ENCODE assay signal across 10 cellular contexts in genomic region chr13:48221301-48222190, GRCh38. TPM values are rescaled to one million over a fixed set of nuclear protein-coding genes. Genes with fewer than 3 reads are reported as not detected.
A peak's percentile ranks its signal among the peaks of the same experiment; 100 is the strongest.
DNase-seq lines count a peak whose midpoint lies in the region; ATAC-seq and TF ChIP-seq lines count a peak whose summit lies in the region.
"Had no signal": no experiment of that assay in that cellular context is flagged by ENCODE, and none has a peak within 500 bp of the region (broad histone marks: within the 10 kb centered on the region; RNA-seq: fewer than 3 reads in every experiment).

No MANE protein-coding gene starts in this region.

- H3K27ac ChIP-seq in spleen, result peak overlapping the region; percentile 80 to 90 (median 84)

- peaks cover 31% of the 10 kb centered on the region for H3K27me3 Mint-ChIP-seq in activated CD4-positive, alpha-beta memory T cell treated with anti-CD3 and anti-CD28 coated beads, Interleukin-2, amount 10 ng/mL, durations not matched to agents 7 days and 5 days
- no peaks in the 10 kb centered on the region for H3K27me3 Mint-ChIP-seq in Calu3 (ENCODE audit: unreplicated experiment)

- peaks cover 16% of the 10 kb centered on the region for H3K36me3 Mint-ChIP-seq in activated CD4-positive, alpha-beta memory T cell treated with anti-CD3 and anti-CD28 coated beads, Interleukin-2, amount 10 ng/mL, durations not matched to agents 7 days and 5 days (ENCODE audit: low read depth)
- H3K36me3 Mint-ChIP-seq in Calu3 (ENCODE audit: insufficient read depth, unreplicated experiment), result no peaks in the 10 kb centered on the region

- H3K36me3 ChIP-seq in spleen (no peaks in the 10 kb centered on the region), BE2C (no peaks in the 10 kb centered on the region)

- H3K4me1 Mint-ChIP-seq in activated CD4-positive, alpha-beta memory T cell treated with anti-CD3 and anti-CD28 coated beads, Interleukin-2, amount 10 ng/mL, durations not matched to agents 7 days and 5 days, result peaks cover 34% of the 10 kb centered on the region
- peaks cover 18% of the 10 kb centered on the region for H3K4me1 Mint-ChIP-seq in Calu3 (ENCODE audit: low read depth, unreplicated experiment)

- H3K9me3 ChIP-seq in spleen (peaks cover 0 to 5% (median 0%) of the 10 kb centered on the region in 8 donors), BE2C (no peaks in the 10 kb centered on the region; the same call in 1 of the 2 replicates)

- H3K4me3 ChIP-seq in Jurkat, Clone E6-1 (ENCODE audit: low read length), result peak overlapping the region; percentile 42
- H3K4me3 ChIP-seq in spleen (peak overlapping the region in 3 of 8 donors; percentile 25 to 56 (median 31)), BE2C (ENCODE audit: low read depth, low read length) (no peak overlapping the region)

- peak; percentile 73 for ATAC-seq in left ventricle myocardium superior

- TF ChIP-seq POLR2A in spleen (IDR thresholded peaks at IDR 0.05), result no peak

- WGBS in spleen, 5 donors, result 23 to 32% (median 26%) methylated on average over 9 of the region's 9 CpGs

- intact Hi-C loops in left ventricle myocardium superior (cut with micrococcal nuclease), result no loop called here
- intact Hi-C loops in spleen (cut with DNase I; ENCODE audit: low total_unique reads), result no loop called here
- intact Hi-C loops in Calu3 (cut with micrococcal nuclease; ENCODE audit: unreplicated experiment), result no loop called here

- no TSS peak for BruUV-seq in Calu3 (replicated peaks; lab: Mats Ljungman, UMichigan)

- H3K27me3 ChIP-seq in spleen (replicated peaks in 1 of 7) (no peaks in the 10 kb centered on the region), BE2C (no peaks in the 10 kb centered on the region; the same call in 1 of the 2 replicates)

- POLR2A ChIA-PET in activated CD4-positive, alpha-beta memory T cell treated with anti-CD3 and anti-CD28 coated beads, Interleukin-2, amount 10 ng/mL, durations not matched to agents 7 days and 5 days (lab: Charles Lee), result interaction anchor here (1.0 to 3.1 kb wide), 11 partner anchors 11 to 184 kb away, joined by 3 to 46 read pairs (median 6); partner anchors contain the start of genes ITM2B, NUDT15 and RB1

- in situ Hi-C loops in GM13976 (cut with MboI; ENCODE audit: low sequenced_read_pairs, unreplicated experiment), result no loop called here

- DNase-seq in Jurkat, Clone E6-1 (ENCODE audit: low read depth, low spot score), result peak; percentile 32
- DNase-seq in activated CD4-positive, alpha-beta memory T cell treated with anti-CD3 and anti-CD28 coated beads, Interleukin-2, amount 10 ng/mL, durations not matched to agents 7 days and 5 days, result no peak
- DNase-seq in left ventricle myocardium superior, result no peak
- no peak for DNase-seq in spleen
- no peak for DNase-seq in GM13976 (ENCODE audit: low spot score)
- no peak for DNase-seq in COLO668 (lab: John Stamatoyannopoulos, UW; ENCODE audit: unreplicated experiment)
- no peak for DNase-seq in BE2C
- no peak for DNase-seq in Calu3
- DNase-seq: erythroblast, NCI-H187 had no signal

- CTCF ChIA-PET in activated CD4-positive, alpha-beta memory T cell treated with anti-CD3 and anti-CD28 coated beads, Interleukin-2, amount 10 ng/mL, durations not matched to agents 7 days and 5 days (lab: Charles Lee), result interaction anchor here (0.9 to 2.7 kb wide), 6 partner anchors 11 to 548 kb away, joined by 3 to 16 read pairs (median 4); partner anchors contain the start of genes ITM2B and NUDT15
- CTCF ChIA-PET in Calu3 (lab: Charles Lee), result interaction anchor here (1.1 kb wide), 1 partner anchor 27 kb away, joined by 3 read pairs; no protein-coding TSS in a partner anchor

- H3K9me3 Mint-ChIP-seq in activated CD4-positive, alpha-beta memory T cell treated with anti-CD3 and anti-CD28 coated beads, Interleukin-2, amount 10 ng/mL, durations not matched to agents 7 days and 5 days, result peaks cover 9% of the 10 kb centered on the region
- no peaks in the 10 kb centered on the region for H3K9me3 Mint-ChIP-seq in Calu3 (ENCODE audit: low read depth, unreplicated experiment)

- H3K4me3 Mint-ChIP-seq in activated CD4-positive, alpha-beta memory T cell treated with anti-CD3 and anti-CD28 coated beads, Interleukin-2, amount 10 ng/mL, durations not matched to agents 7 days and 5 days, result peak overlapping the region; percentile 41
- H3K4me3 Mint-ChIP-seq in Calu3 (ENCODE audit: low read depth, unreplicated experiment), result no peak overlapping the region

- TF ChIP-seq CTCF in spleen (IDR thresholded peaks at IDR 0.05 in 8 of 11, conservative IDR thresholded peaks at IDR 0.05 in 3 of 11), result no peak
- TF ChIP-seq CTCF in GM13976 (IDR thresholded peaks at IDR 0.05; ENCODE audit: borderline replicate concordance, control extremely low read depth, extremely low read depth, insufficient read depth, missing control alignments), result no peak
- no peak for TF ChIP-seq CTCF in BE2C (IDR thresholded peaks at IDR 0.05; ENCODE audit: low read depth, low read length)
- no peak for TF ChIP-seq CTCF in Calu3 (IDR thresholded peaks at IDR 0.05; ENCODE audit: unreplicated experiment)

- H3K4me1 ChIP-seq in spleen (peaks cover 23 to 58% (median 41%) of the 10 kb centered on the region in 6 donors), BE2C (no peaks in the 10 kb centered on the region)

- peak overlapping the region; percentile 70 for H3K27ac Mint-ChIP-seq in activated CD4-positive, alpha-beta memory T cell treated with anti-CD3 and anti-CD28 coated beads, Interleukin-2, amount 10 ng/mL, durations not matched to agents 7 days and 5 days
- no peak overlapping the region for H3K27ac Mint-ChIP-seq in Calu3 (ENCODE audit: unreplicated experiment)

RNA-seq across cellular contexts. Expression of gene ITM2B, which starts 11.5 kb away (rescaled TPM):
- 203 TPM for polyA plus RNA-seq in Jurkat, Clone E6-1 (2012; ENCODE audit: insufficient read depth, insufficient read length)
- total RNA-seq in activated CD4-positive, alpha-beta memory T cell treated with anti-CD3 and anti-CD28 coated beads, Interleukin-2, amount 10 ng/mL, durations not matched to agents 7 days and 5 days, result 100 to 1,000 TPM; 226 to 227 TPM
- 519 TPM for total RNA-seq in left ventricle myocardium superior
- 100 to 1,000 TPM; 603 to 890 (median 793) TPM for total RNA-seq in spleen
- 100 to 1,000 TPM; 244 to 311 (median 249) TPM for polyA plus RNA-seq in spleen
- polyA plus RNA-seq in BE2C (2012; ENCODE audit: insufficient read depth, insufficient read length, low read depth), result 360 TPM
- total RNA-seq in Calu3 (2022), result 357 and 362 TPM in 2 replicates
